In genomic region chr11:84800755-84801346, GRCh38 we compare ENCODE assay signal across 10 cellular contexts.
DNase-seq lines count a peak whose midpoint lies in the region; ATAC-seq, FAIRE-seq and TF ChIP-seq lines count a peak whose summit lies in the region.
"Had no signal": no experiment of that assay in that cellular context is flagged by ENCODE, and none has a peak within 500 bp of the region (broad histone marks: within the 10 kb centered on the region; RNA-seq: fewer than 3 reads in every experiment).

No MANE protein-coding gene starts in this region.

- peak; percentile 50 for FAIRE-seq in H54 (lab: Jason Lieb, UNC)

- H3K4me1 ChIP-seq in SJCRH30 = no peaks in the 10 kb centered on the region

- TF ChIP-seq POLR2A in H54 (IDR thresholded peaks at IDR 0.05; ENCODE audit: low read depth, low read length) = no peak

- ATAC-seq in esophagus mucosa (no peak), HG03159 (IDR thresholded peaks at IDR 0.05; ENCODE audit: unreplicated experiment) (no peak)

- 0 out of 2 replicates have a peak, but pooled peaks cover 2% of the 10 kb centered on the region for H3K9me3 ChIP-seq in SJCRH30 (replicated peaks)

- peak; percentile 31 for DNase-seq in A172 (ENCODE audit: low spot score)
- peak; percentile 13 for DNase-seq in H54 (ENCODE audit: insufficient read length, low spot score)
- DNase-seq in SJCRH30 = peak; percentile 28 to 65
- DNase-seq in hepatic stellate cell (ENCODE audit: low spot score) = peak; percentile 29
- DNase-seq in ureter (ENCODE audit: low spot score) = no peak
- no peak for DNase-seq in NCI-H774 (lab: John Stamatoyannopoulos, UW)
- DNase-seq: NCI-H2029 treated with DMSO at 0.1 percent for 48 hours; stimulated activated CD4-positive, alpha-beta T cell treated with anti-CD3 and anti-CD28 coated beads, Interleukin-12 subunit alpha, Interleukin-12 subunit beta, amount 100 ng/mL, for 4 hours had no signal

- no peaks in the 10 kb centered on the region for H3K27me3 ChIP-seq in SJCRH30

- no peak overlapping the region for H3K4me3 ChIP-seq in SJCRH30

- no peak overlapping the region for H3K27ac ChIP-seq in SJCRH30

- H3K36me3 ChIP-seq in SJCRH30 = no peaks in the 10 kb centered on the region

Comparison
In these comparisons a context has a peak if more than half of its experiments do, and no peak if none do; other contexts are left out.
1. DNase-seq: peak in A172 (single experiment), H54 (single experiment), SJCRH30 (2 of 2) and hepatic stellate cell (single experiment); none in ureter (single experiment) and NCI-H774 (single experiment).